Comparison of ENCODE assay signal across 2 cellular contexts in the genomic region with DNA sequence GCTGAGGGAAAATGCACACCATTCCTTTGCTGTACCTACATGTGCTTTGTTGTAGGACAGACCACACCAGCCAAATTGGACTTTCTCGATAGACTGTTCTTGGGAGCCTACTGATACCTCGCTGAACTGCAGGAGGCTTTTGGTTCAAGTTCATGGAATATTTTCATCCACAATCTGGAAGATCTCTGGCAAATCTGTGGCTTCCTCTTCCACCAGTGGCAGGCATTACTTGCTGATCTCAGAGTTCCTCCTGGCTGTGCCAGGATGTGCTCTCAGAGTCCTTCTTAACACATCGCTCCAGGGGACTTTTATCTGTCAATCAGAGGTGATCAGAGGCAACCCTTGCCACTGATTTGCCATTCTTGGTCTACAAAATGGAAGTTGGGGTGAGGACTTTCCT.
A peak's percentile ranks its signal among the peaks of the same experiment; 100 is the strongest.
TF ChIP-seq lines count a peak whose summit lies in the region.

No MANE protein-coding gene starts in this region.

TF ChIP-seq in HEK293, 187 proteins besides CTCF, POLR2A, EP300 and RAD21 (continued from another document):
- TF ChIP-seq, protein P1, sequence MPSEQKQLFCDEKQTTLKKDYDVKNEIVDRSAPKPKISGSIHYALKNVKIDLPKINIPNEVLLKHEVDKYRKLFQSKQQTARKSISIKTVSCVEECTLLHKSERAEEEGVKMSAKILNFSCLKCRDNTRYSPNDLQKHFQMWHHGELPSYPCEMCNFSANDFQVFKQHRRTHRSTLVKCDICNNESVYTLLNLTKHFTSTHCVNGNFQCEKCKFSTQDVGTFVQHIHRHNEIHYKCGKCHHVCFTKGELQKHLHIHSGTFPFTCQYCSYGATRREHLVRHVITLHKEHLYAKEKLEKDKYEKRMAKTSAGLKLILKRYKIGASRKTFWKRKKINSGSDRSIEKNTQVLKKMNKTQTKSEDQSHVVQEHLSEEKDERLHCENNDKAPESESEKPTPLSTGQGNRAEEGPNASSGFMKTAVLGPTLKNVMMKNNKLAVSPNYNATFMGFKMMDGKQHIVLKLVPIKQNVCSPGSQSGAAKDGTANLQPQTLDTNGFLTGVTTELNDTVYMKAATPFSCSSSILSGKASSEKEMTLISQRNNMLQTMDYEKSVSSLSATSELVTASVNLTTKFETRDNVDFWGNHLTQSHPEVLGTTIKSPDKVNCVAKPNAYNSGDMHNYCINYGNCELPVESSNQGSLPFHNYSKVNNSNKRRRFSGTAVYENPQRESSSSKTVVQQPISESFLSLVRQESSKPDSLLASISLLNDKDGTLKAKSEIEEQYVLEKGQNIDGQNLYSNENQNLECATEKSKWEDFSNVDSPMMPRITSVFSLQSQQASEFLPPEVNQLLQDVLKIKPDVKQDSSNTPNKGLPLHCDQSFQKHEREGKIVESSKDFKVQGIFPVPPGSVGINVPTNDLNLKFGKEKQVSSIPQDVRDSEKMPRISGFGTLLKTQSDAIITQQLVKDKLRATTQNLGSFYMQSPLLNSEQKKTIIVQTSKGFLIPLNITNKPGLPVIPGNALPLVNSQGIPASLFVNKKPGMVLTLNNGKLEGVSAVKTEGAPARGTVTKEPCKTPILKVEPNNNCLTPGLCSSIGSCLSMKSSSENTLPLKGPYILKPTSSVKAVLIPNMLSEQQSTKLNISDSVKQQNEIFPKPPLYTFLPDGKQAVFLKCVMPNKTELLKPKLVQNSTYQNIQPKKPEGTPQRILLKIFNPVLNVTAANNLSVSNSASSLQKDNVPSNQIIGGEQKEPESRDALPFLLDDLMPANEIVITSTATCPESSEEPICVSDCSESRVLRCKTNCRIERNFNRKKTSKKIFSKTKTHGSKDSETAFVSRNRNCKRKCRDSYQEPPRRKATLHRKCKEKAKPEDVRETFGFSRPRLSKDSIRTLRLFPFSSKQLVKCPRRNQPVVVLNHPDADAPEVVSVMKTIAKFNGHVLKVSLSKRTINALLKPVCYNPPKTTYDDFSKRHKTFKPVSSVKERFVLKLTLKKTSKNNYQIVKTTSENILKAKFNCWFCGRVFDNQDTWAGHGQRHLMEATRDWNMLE (tag by site-specific recombination; conservative IDR thresholded peaks at IDR 0.05; ENCODE audit: low read depth) = no peak
- TF ChIP-seq ZNF585B (tag by site-specific recombination; IDR thresholded peaks at IDR 0.05) = no peak
- peak; percentile 40; the same call in 1 of the 2 replicates for TF ChIP-seq ZBTB17 (tag by site-specific recombination; IDR thresholded peaks at IDR 0.05)
- TF ChIP-seq ZNF654 (tag by site-specific recombination; IDR thresholded peaks at IDR 0.05; ENCODE audit: low read depth) = no peak

TF ChIP-seq in K562, 482 proteins besides CTCF, POLR2A, EP300 and RAD21 (continued from another document):
- TF ChIP-seq, protein P2, sequence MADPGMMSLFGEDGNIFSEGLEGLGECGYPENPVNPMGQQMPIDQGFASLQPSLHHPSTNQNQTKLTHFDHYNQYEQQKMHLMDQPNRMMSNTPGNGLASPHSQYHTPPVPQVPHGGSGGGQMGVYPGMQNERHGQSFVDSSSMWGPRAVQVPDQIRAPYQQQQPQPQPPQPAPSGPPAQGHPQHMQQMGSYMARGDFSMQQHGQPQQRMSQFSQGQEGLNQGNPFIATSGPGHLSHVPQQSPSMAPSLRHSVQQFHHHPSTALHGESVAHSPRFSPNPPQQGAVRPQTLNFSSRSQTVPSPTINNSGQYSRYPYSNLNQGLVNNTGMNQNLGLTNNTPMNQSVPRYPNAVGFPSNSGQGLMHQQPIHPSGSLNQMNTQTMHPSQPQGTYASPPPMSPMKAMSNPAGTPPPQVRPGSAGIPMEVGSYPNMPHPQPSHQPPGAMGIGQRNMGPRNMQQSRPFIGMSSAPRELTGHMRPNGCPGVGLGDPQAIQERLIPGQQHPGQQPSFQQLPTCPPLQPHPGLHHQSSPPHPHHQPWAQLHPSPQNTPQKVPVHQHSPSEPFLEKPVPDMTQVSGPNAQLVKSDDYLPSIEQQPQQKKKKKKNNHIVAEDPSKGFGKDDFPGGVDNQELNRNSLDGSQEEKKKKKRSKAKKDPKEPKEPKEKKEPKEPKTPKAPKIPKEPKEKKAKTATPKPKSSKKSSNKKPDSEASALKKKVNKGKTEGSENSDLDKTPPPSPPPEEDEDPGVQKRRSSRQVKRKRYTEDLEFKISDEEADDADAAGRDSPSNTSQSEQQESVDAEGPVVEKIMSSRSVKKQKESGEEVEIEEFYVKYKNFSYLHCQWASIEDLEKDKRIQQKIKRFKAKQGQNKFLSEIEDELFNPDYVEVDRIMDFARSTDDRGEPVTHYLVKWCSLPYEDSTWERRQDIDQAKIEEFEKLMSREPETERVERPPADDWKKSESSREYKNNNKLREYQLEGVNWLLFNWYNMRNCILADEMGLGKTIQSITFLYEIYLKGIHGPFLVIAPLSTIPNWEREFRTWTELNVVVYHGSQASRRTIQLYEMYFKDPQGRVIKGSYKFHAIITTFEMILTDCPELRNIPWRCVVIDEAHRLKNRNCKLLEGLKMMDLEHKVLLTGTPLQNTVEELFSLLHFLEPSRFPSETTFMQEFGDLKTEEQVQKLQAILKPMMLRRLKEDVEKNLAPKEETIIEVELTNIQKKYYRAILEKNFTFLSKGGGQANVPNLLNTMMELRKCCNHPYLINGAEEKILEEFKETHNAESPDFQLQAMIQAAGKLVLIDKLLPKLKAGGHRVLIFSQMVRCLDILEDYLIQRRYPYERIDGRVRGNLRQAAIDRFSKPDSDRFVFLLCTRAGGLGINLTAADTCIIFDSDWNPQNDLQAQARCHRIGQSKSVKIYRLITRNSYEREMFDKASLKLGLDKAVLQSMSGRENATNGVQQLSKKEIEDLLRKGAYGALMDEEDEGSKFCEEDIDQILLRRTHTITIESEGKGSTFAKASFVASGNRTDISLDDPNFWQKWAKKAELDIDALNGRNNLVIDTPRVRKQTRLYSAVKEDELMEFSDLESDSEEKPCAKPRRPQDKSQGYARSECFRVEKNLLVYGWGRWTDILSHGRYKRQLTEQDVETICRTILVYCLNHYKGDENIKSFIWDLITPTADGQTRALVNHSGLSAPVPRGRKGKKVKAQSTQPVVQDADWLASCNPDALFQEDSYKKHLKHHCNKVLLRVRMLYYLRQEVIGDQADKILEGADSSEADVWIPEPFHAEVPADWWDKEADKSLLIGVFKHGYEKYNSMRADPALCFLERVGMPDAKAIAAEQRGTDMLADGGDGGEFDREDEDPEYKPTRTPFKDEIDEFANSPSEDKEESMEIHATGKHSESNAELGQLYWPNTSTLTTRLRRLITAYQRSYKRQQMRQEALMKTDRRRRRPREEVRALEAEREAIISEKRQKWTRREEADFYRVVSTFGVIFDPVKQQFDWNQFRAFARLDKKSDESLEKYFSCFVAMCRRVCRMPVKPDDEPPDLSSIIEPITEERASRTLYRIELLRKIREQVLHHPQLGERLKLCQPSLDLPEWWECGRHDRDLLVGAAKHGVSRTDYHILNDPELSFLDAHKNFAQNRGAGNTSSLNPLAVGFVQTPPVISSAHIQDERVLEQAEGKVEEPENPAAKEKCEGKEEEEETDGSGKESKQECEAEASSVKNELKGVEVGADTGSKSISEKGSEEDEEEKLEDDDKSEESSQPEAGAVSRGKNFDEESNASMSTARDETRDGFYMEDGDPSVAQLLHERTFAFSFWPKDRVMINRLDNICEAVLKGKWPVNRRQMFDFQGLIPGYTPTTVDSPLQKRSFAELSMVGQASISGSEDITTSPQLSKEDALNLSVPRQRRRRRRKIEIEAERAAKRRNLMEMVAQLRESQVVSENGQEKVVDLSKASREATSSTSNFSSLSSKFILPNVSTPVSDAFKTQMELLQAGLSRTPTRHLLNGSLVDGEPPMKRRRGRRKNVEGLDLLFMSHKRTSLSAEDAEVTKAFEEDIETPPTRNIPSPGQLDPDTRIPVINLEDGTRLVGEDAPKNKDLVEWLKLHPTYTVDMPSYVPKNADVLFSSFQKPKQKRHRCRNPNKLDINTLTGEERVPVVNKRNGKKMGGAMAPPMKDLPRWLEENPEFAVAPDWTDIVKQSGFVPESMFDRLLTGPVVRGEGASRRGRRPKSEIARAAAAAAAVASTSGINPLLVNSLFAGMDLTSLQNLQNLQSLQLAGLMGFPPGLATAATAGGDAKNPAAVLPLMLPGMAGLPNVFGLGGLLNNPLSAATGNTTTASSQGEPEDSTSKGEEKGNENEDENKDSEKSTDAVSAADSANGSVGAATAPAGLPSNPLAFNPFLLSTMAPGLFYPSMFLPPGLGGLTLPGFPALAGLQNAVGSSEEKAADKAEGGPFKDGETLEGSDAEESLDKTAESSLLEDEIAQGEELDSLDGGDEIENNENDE (IDR thresholded peaks at IDR 0.05; ENCODE audit: low read depth, low read length) = no peak
- peak; percentile 95 for TF ChIP-seq ZBTB17 (CRISPR knock-in tag; IDR thresholded peaks at IDR 0.05)
- TF ChIP-seq TBL1XR1 (IDR thresholded peaks at IDR 0.05; ENCODE audit: low read length in 2 of 2) = no peak
- no peak for TF ChIP-seq TSC22D4 (tag; IDR thresholded peaks at IDR 0.05)
- TF ChIP-seq, protein P3, sequence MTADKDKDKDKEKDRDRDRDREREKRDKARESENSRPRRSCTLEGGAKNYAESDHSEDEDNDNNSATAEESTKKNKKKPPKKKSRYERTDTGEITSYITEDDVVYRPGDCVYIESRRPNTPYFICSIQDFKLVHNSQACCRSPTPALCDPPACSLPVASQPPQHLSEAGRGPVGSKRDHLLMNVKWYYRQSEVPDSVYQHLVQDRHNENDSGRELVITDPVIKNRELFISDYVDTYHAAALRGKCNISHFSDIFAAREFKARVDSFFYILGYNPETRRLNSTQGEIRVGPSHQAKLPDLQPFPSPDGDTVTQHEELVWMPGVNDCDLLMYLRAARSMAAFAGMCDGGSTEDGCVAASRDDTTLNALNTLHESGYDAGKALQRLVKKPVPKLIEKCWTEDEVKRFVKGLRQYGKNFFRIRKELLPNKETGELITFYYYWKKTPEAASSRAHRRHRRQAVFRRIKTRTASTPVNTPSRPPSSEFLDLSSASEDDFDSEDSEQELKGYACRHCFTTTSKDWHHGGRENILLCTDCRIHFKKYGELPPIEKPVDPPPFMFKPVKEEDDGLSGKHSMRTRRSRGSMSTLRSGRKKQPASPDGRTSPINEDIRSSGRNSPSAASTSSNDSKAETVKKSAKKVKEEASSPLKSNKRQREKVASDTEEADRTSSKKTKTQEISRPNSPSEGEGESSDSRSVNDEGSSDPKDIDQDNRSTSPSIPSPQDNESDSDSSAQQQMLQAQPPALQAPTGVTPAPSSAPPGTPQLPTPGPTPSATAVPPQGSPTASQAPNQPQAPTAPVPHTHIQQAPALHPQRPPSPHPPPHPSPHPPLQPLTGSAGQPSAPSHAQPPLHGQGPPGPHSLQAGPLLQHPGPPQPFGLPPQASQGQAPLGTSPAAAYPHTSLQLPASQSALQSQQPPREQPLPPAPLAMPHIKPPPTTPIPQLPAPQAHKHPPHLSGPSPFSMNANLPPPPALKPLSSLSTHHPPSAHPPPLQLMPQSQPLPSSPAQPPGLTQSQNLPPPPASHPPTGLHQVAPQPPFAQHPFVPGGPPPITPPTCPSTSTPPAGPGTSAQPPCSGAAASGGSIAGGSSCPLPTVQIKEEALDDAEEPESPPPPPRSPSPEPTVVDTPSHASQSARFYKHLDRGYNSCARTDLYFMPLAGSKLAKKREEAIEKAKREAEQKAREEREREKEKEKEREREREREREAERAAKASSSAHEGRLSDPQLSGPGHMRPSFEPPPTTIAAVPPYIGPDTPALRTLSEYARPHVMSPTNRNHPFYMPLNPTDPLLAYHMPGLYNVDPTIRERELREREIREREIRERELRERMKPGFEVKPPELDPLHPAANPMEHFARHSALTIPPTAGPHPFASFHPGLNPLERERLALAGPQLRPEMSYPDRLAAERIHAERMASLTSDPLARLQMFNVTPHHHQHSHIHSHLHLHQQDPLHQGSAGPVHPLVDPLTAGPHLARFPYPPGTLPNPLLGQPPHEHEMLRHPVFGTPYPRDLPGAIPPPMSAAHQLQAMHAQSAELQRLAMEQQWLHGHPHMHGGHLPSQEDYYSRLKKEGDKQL (CRISPR knock-in tag; IDR thresholded peaks at IDR 0.05; ENCODE audit: borderline replicate concordance) = no peak
- no peak for TF ChIP-seq ZSCAN29 (IDR thresholded peaks at IDR 0.05)
- no peak for TF ChIP-seq TAF15 (IDR thresholded peaks at IDR 0.05; ENCODE audit: low read depth, low read length)
- no peak for TF ChIP-seq KLF16 (IDR thresholded peaks at IDR 0.05)
- no peak for TF ChIP-seq BACH1 (tag; IDR thresholded peaks at IDR 0.05)
- TF ChIP-seq, protein P4, sequence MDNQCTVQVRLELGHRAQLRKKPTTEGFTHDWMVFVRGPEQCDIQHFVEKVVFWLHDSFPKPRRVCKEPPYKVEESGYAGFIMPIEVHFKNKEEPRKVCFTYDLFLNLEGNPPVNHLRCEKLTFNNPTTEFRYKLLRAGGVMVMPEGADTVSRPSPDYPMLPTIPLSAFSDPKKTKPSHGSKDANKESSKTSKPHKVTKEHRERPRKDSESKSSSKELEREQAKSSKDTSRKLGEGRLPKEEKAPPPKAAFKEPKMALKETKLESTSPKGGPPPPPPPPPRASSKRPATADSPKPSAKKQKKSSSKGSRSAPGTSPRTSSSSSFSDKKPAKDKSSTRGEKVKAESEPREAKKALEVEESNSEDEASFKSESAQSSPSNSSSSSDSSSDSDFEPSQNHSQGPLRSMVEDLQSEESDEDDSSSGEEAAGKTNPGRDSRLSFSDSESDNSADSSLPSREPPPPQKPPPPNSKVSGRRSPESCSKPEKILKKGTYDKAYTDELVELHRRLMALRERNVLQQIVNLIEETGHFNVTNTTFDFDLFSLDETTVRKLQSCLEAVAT (IDR thresholded peaks at IDR 0.05) = peak in 1 of 2 experiments; percentile 50; a peak in 1 of 4 replicates
